In genomic region chr12:68589194-68589593, GRCh38 we compare ENCODE assay signal across 21 cellular contexts.
"Had no signal": no experiment of that assay in that cellular context is flagged by ENCODE, and none has a peak within 500 bp of the region (broad histone marks: within the 10 kb centered on the region; RNA-seq: fewer than 3 reads in every experiment).

No MANE protein-coding gene starts in this region.

- H3K4me1 ChIP-seq: esophagus muscularis mucosa, stomach had no signal

- H3K27me3 Mint-ChIP-seq: activated CD4-positive, alpha-beta T cell treated with anti-CD3 and anti-CD28 coated beads for 36 hours; type B pancreatic cell had no signal

- H3K27me3 ChIP-seq: cardiac muscle cell, esophagus muscularis mucosa, neutrophil, stomach had no signal

- DNase-seq: activated CD4-positive, alpha-beta T cell treated with anti-CD3 and anti-CD28 coated beads for 36 hours; activated gamma-delta T cell treated with Interleukin-2 at 50 U/mL for 16 hours; activated T-cell treated with anti-CD3 and anti-CD28 coated beads for 4 hours; amniotic stem cell; dermis blood vessel endothelial cell; effector memory CD4-positive, alpha-beta T cell; mesenchymal stem cell; mucosa of descending colon; natural killer cell; stimulated activated CD4-positive, alpha-beta T cell treated with anti-CD3 and anti-CD28 coated beads, Interleukin-4, amount 100 ng/mL, for 24 hours; stomach; T-helper 2 cell had no signal

- H3K36me3 Mint-ChIP-seq: natural killer cell; stimulated activated effector memory CD8-positive, alpha-beta T cell treated with anti-CD3 and anti-CD28 coated beads, Interleukin-12 subunit alpha, Interleukin-12 subunit beta, amount 100 ng/mL, for 72 hours had no signal

- H3K9me3 ChIP-seq: neutrophil had no signal

- H3K4me3 Mint-ChIP-seq: activated CD4-positive, alpha-beta T cell treated with anti-CD3 and anti-CD28 coated beads for 36 hours; activated T-helper 1 cell treated with anti-CD3 and anti-CD28 coated beads, Interleukin-12 subunit alpha, Interleukin-12 subunit beta, Interleukin-2, Interleukin-4 antibody, amounts not matched to agents 30 ng/mL and 10 ng/mL and 1 ng/mL, durations not matched to agents 14 hours and 24 hours and 36 hours; natural killer cell; stimulated activated effector memory CD8-positive, alpha-beta T cell treated with anti-CD3 and anti-CD28 coated beads, Interleukin-12 subunit alpha, Interleukin-12 subunit beta, amount 100 ng/mL, for 72 hours; type B pancreatic cell had no signal

- H3K27ac Mint-ChIP-seq: activated T-helper 1 cell treated with anti-CD3 and anti-CD28 coated beads, Interleukin-12 subunit alpha, Interleukin-12 subunit beta, Interleukin-2, Interleukin-4 antibody, amounts not matched to agents 30 ng/mL and 10 ng/mL and 1 ng/mL, durations not matched to agents 14 hours and 24 hours and 36 hours; type B pancreatic cell had no signal

- ATAC-seq: activated CD4-positive, alpha-beta T cell treated with anti-CD3 and anti-CD28 coated beads for 36 hours; mucosa of descending colon; natural killer cell; sciatic nerve; stimulated activated effector memory CD8-positive, alpha-beta T cell treated with anti-CD3 and anti-CD28 coated beads, Interleukin-12 subunit alpha, Interleukin-12 subunit beta, amount 100 ng/mL, for 72 hours had no signal

- H3K27ac ChIP-seq: cardiac muscle cell, esophagus muscularis mucosa, neutrophil, parathyroid adenoma, stomach had no signal

- H3K36me3 ChIP-seq: cardiac muscle cell, esophagus muscularis mucosa, neutrophil, stomach had no signal

- H3K4me3 ChIP-seq: cardiac muscle cell, esophagus muscularis mucosa, mucosa of descending colon, smooth muscle cell, stomach had no signal
